In genomic region chr6:88650029-88650619, GRCh38 we compare ENCODE assay signal across 10 cellular contexts.
DNase-seq lines count a peak whose midpoint lies in the region; ATAC-seq and TF ChIP-seq lines count a peak whose summit lies in the region.
"Had no signal": no experiment of that assay in that cellular context is flagged by ENCODE, and none has a peak within 500 bp of the region (broad histone marks: within the 10 kb centered on the region; RNA-seq: fewer than 3 reads in every experiment).

No MANE protein-coding gene starts in this region.

- H3K27ac ChIP-seq in upper lobe of left lung, result no peak overlapping the region
- no peak overlapping the region for H3K27ac ChIP-seq in gastrocnemius medialis
- H3K27ac ChIP-seq: breast epithelium had no signal

- H3K27me3 ChIP-seq in upper lobe of left lung, result no peaks in the 10 kb centered on the region
- no peaks in the 10 kb centered on the region for H3K27me3 ChIP-seq in gastrocnemius medialis
- H3K27me3 ChIP-seq: breast epithelium had no signal

- intact Hi-C loops in gastrocnemius medialis (cut with DNase I; ENCODE audit: low total_unique reads), result no loop called here

- TF ChIP-seq CTCF in GM12864 (IDR thresholded peaks at IDR 0.05; ENCODE audit: low read depth, low read length, missing control alignments), result no peak
- no peak for TF ChIP-seq CTCF in epithelial cell of proximal tubule (conservative IDR thresholded peaks at IDR 0.05; ENCODE audit: low read depth, low read length)
- TF ChIP-seq CTCF in upper lobe of left lung (IDR thresholded peaks at IDR 0.05), result no peak
- TF ChIP-seq CTCF in gastrocnemius medialis (IDR thresholded peaks at IDR 0.05 in 4 of 5, conservative IDR thresholded peaks at IDR 0.05 in 1 of 5), result no peak

- TF ChIP-seq EP300 in upper lobe of left lung (IDR thresholded peaks at IDR 0.05), result no peak

- DNase-seq in GM12864 (ENCODE audit: low read depth) (peak; percentile 88), epithelial cell of proximal tubule (ENCODE audit: low read depth) (peak; percentile 46), DMS79 treated with DMSO at 0.1 percent for 48 hours (lab: John Stamatoyannopoulos, UW) (no peak), NCI-H2196 treated with DMSO at 0.1 percent for 48 hours (lab: John Stamatoyannopoulos, UW; ENCODE audit: unreplicated experiment) (no peak), upper lobe of left lung (no peak), gastrocnemius medialis (no peak)
- DNase-seq: stimulated activated CD8-positive, alpha-beta memory T cell treated with anti-CD3 and anti-CD28 coated beads, Interleukin-4, amount 100 ng/mL, for 48 hours had no signal

- no peak overlapping the region for H3K4me3 ChIP-seq in GM12864 (ENCODE audit: low read depth, low read length)
- no peak overlapping the region for H3K4me3 ChIP-seq in epithelial cell of proximal tubule (ENCODE audit: low read depth, low read length)
- no peak overlapping the region for H3K4me3 ChIP-seq in upper lobe of left lung
- no peak overlapping the region for H3K4me3 ChIP-seq in gastrocnemius medialis
- H3K4me3 ChIP-seq: breast epithelium had no signal

- peak; percentile 94 for ATAC-seq in GM21515 (IDR thresholded peaks at IDR 0.05; ENCODE audit: unreplicated experiment)
- ATAC-seq in HG03439 (IDR thresholded peaks at IDR 0.05; ENCODE audit: unreplicated experiment), result peak; percentile 95
- no peak for ATAC-seq in upper lobe of left lung (ENCODE audit: low FRiP score in 2 of 2)
- ATAC-seq in gastrocnemius medialis, result no peak

- TF ChIP-seq POLR2A in upper lobe of left lung (IDR thresholded peaks at IDR 0.05) (no peak), gastrocnemius medialis (IDR thresholded peaks at IDR 0.05) (no peak)

- in situ Hi-C loops in gastrocnemius medialis (cut with MboI; ENCODE audit: low sequenced_read_pairs in 4 of 4), result no loop called here

- H3K4me1 ChIP-seq in upper lobe of left lung (no peaks in the 10 kb centered on the region), gastrocnemius medialis (no peaks in the 10 kb centered on the region)
- H3K4me1 ChIP-seq: breast epithelium had no signal

- no peaks in the 10 kb centered on the region for H3K9me3 ChIP-seq in upper lobe of left lung
- no peaks in the 10 kb centered on the region for H3K9me3 ChIP-seq in gastrocnemius medialis
- H3K9me3 ChIP-seq: breast epithelium had no signal

- 78 to 80% methylated on average over 5 of the region's 5 CpGs for WGBS in upper lobe of left lung, 2 donors

- H3K36me3 ChIP-seq in upper lobe of left lung (no peaks in the 10 kb centered on the region), gastrocnemius medialis (no peaks in the 10 kb centered on the region)

Comparison
In these comparisons a context has a peak if more than half of its experiments do, and no peak if none do; other contexts are left out.
1. DNase-seq: peak in GM12864 (single experiment) and epithelial cell of proximal tubule (single experiment); none in DMS79 treated with DMSO at 0.1 percent for 48 hours (single experiment), NCI-H2196 treated with DMSO at 0.1 percent for 48 hours (single experiment), upper lobe of left lung (0 of 2) and gastrocnemius medialis (0 of 2).
2. ATAC-seq: peak in GM21515 (single experiment) and HG03439 (single experiment); none in upper lobe of left lung (0 of 2) and gastrocnemius medialis (0 of 2).